In genomic region chr6:49668083-49668511, GRCh38 we compare ENCODE assay signal across 1 cellular context.
TF ChIP-seq lines count a peak whose summit lies in the region.

No MANE protein-coding gene starts in this region.

TF ChIP-seq in A549, 52 proteins besides CTCF, POLR2A, EP300 and RAD21 (continued from another document):
- TF ChIP-seq HMGXB4 (CRISPR knock-in tag; IDR thresholded peaks at IDR 0.05; ENCODE audit: borderline replicate concordance), result no peak
- no peak for TF ChIP-seq NFE2L2 (conservative IDR thresholded peaks at IDR 0.05; ENCODE audit: low read length)
- TF ChIP-seq CBX8 (IDR thresholded peaks at IDR 0.05), result no peak
- TF ChIP-seq HOXB13 (CRISPR knock-in tag; IDR thresholded peaks at IDR 0.05; ENCODE audit: low read depth), result no peak
- TF ChIP-seq HES2 (IDR thresholded peaks at IDR 0.05), result no peak
- no peak for TF ChIP-seq FOXS1 (CRISPR knock-in tag; IDR thresholded peaks at IDR 0.05)
- no peak for TF ChIP-seq USF2 (IDR thresholded peaks at IDR 0.05)
- no peak for TF ChIP-seq ZNF302 (CRISPR knock-in tag; IDR thresholded peaks at IDR 0.05)
- TF ChIP-seq ATOH8 (CRISPR knock-in tag; IDR thresholded peaks at IDR 0.05; ENCODE audit: low read depth), result no peak
- TF ChIP-seq CHD2 (IDR thresholded peaks at IDR 0.05; ENCODE audit: low read length, partially characterized antibody), result no peak
- no peak for TF ChIP-seq MAZ (IDR thresholded peaks at IDR 0.05; ENCODE audit: borderline replicate concordance, low read depth, low read length)
- no peak for TF ChIP-seq PBX3 (IDR thresholded peaks at IDR 0.05)
TF ChIP-seq in A549: peak in this region for 0.
